Comparison of ENCODE assay signal across 8 cellular contexts in genomic region chr15:40081691-40082194, GRCh38. TPM values are rescaled to one million over a fixed set of nuclear protein-coding genes. Genes with fewer than 3 reads are reported as not detected.
DNase-seq lines count a peak whose midpoint lies in the region; ATAC-seq, FAIRE-seq and TF ChIP-seq lines count a peak whose summit lies in the region.

No MANE protein-coding gene starts in this region.

- no peak for TF ChIP-seq RAD21 in K562 (CRISPR knock-in tag; conservative IDR thresholded peaks at IDR 0.05 in 1 of 2, IDR thresholded peaks at IDR 0.05 in 1 of 2)

- H3K9me1 ChIP-seq in K562 (ENCODE audit: control insufficient read depth, insufficient read depth, low read length), result no peaks in the 10 kb centered on the region

- H3K36me3 ChIP-seq in K562 (ENCODE audit: control insufficient read depth, insufficient read depth, low read length) (no peaks in the 10 kb centered on the region), iPS-18a (ENCODE audit: control insufficient read depth, low read depth, low read length) (no peaks in the 10 kb centered on the region)

- H4K20me1 ChIP-seq in K562 (replicated peaks; ENCODE audit: control insufficient read depth, insufficient read depth, low read length), result no peaks in the 10 kb centered on the region

- peak in 2 of 3 experiments; percentile 8 to 20; a peak in 1 of 6 replicates for TF ChIP-seq CTCF in K562 (IDR thresholded peaks at IDR 0.05 in 2 of 3, conservative IDR thresholded peaks at IDR 0.05 in 1 of 3; ENCODE audit: insufficient read depth in 2 of 3, low read depth in 1 of 3, low read length in 3 of 3)

- intact Hi-C loops in K562 (cut with micrococcal nuclease), result loop anchor here (2.0 kb wide), 1 partner anchor 25 kb away; no protein-coding TSS in a partner anchor

- ATAC-seq in K562, result peak; percentile 86
- no peak for ATAC-seq in GM21367 (IDR thresholded peaks at IDR 0.05; ENCODE audit: unreplicated experiment)
- no peak for ATAC-seq in HG03025 (IDR thresholded peaks at IDR 0.05; ENCODE audit: low FRiP score, unreplicated experiment)

- 0 out of 2 replicates have a peak, but pooled peaks have one; percentile 30 for TF ChIP-seq POLR2A in K562 (conservative IDR thresholded peaks at IDR 0.05)

- POLR2A ChIA-PET in K562 (lab: Yijun Ruan, JAX), result interaction anchor here (0.6 to 1.2 kb wide), 8 partner anchors 12 to 30 kb away, joined by 3 to 4 read pairs (median 3); no protein-coding TSS in a partner anchor

- TF ChIP-seq EP300 in K562 (IDR thresholded peaks at IDR 0.05; ENCODE audit: low read length), result peak; percentile 46; the same call in 1 of the 2 replicates

- WGBS in K562 (ENCODE audit: insufficient coverage, low coverage, missing lambda C conversion rate), result 15% methylated on average over 12 of the region's 12 CpGs

- H3K27ac ChIP-seq in K562 (ENCODE audit: extremely low read depth, low read depth, low read length), result peak overlapping the region; percentile 27; the same call in 2 of the 3 replicates
- H3K27ac ChIP-seq in iPS-18a (ENCODE audit: low read length), result no peak overlapping the region

- H2AFZ ChIP-seq in K562 (ENCODE audit: low read depth, low read length), result peak overlapping the region; percentile 85

- no TSS peak for BruUV-seq in K562 (replicated peaks; lab: Mats Ljungman, UMichigan)

- peak; percentile 55 for DNase-seq in EL
- DNase-seq in NCI-H1048 (lab: John Stamatoyannopoulos, UW), result peak; percentile 80
- peak; percentile 46 to 70 (median 60) for DNase-seq in K562 (ENCODE audit: extremely low read depth in 1 of 4, low spot score in 3 of 4)
- peak; percentile 91 for DNase-seq in putamen (ENCODE audit: low spot score)
- no peak for DNase-seq in cerebellar nuclear complex (lab: John Stamatoyannopoulos, UW)

- in situ Hi-C loops in K562 (cut with MboI), result no loop called here

- CTCF ChIA-PET in K562 (lab: Yijun Ruan, JAX; ENCODE audit: low intra/inter-chr PET ratio), result no interaction called here

- H3K9ac ChIP-seq in K562 (ENCODE audit: insufficient read depth in 1 of 2, low read depth in 2 of 2, low read length in 2 of 2) (peak overlapping the region; percentile 23 to 62), iPS-18a (ENCODE audit: low read length) (peak overlapping the region; percentile 55)

- peak overlapping the region; percentile 68 for H3K4me2 ChIP-seq in K562 (ENCODE audit: insufficient read depth, low read length)

- H3K4me3 ChIP-seq in K562 (0 out of 2 replicates have a peak overlapping the region, but pooled peaks have one; percentile 8), iPS-18a (ENCODE audit: low read length) (peak overlapping the region; percentile 50)

- H3K9me3 ChIP-seq in K562 (replicated peaks; ENCODE audit: control insufficient read depth, insufficient read depth, low read depth, low read length) (no peaks in the 10 kb centered on the region), iPS-18a (ENCODE audit: control insufficient read depth, low read depth, low read length) (no peaks in the 10 kb centered on the region)

- no peaks in the 10 kb centered on the region for H3K79me2 ChIP-seq in K562 (ENCODE audit: control insufficient read depth, insufficient read depth, low read length)

- FAIRE-seq in K562 (lab: Jason Lieb, UNC), result peak; percentile 60

- peaks cover 26 to 34% of the 10 kb centered on the region in 2 experiments for H3K4me1 ChIP-seq in K562 (replicated peaks in 1 of 2; ENCODE audit: control insufficient read depth in 2 of 2, insufficient read depth in 2 of 2, low read length in 2 of 2)
- peaks cover 16% of the 10 kb centered on the region for H3K4me1 ChIP-seq in iPS-18a (ENCODE audit: control insufficient read depth, low read depth, low read length)

- H3K27me3 ChIP-seq in K562 (ENCODE audit: control insufficient read depth in 2 of 2, insufficient read depth in 2 of 2, low read length in 2 of 2) (no peaks in the 10 kb centered on the region), iPS-18a (ENCODE audit: control insufficient read depth, insufficient read depth, low read length) (peaks cover 39% of the 10 kb centered on the region)

TF ChIP-seq in K562, 482 proteins besides CTCF, POLR2A, EP300 and RAD21 (continues in another document):
- TF ChIP-seq ELF4 (CRISPR knock-in tag; IDR thresholded peaks at IDR 0.05) (peak; percentile 36; the same call in 1 of the 2 replicates), FOXJ2 (tag; IDR thresholded peaks at IDR 0.05) (peak; percentile 98), NR2C2 (CRISPR knock-in tag; IDR thresholded peaks at IDR 0.05) (no peak), NR2C2 (tag; IDR thresholded peaks at IDR 0.05) (peak; percentile 83), ARID4B (CRISPR knock-in tag; IDR thresholded peaks at IDR 0.05) (0 out of 2 replicates have a peak, but pooled peaks have one; percentile 26), SMAD4 (CRISPR knock-in tag; conservative IDR thresholded peaks at IDR 0.05) (peak; percentile 39; the same call in 1 of the 2 replicates), ARNT (IDR thresholded peaks at IDR 0.05) (no peak), JUND (IDR thresholded peaks at IDR 0.05; ENCODE audit: borderline replicate concordance, low read depth, low read length) (no peak), JUND (tag; IDR thresholded peaks at IDR 0.05; ENCODE audit: borderline replicate concordance, low read depth, low read length) (peak; percentile 32; the same call in 1 of the 3 replicates)

RNA-seq across cellular contexts. Expression of gene BMF, which starts 26.9 kb away (rescaled TPM):
- 0.58 and 3.5 TPM in 2 replicates for total RNA-seq in K562 (2011; cell fraction: chromatin; rRNA removed; ENCODE audit: low replicate concordance)
- 2.5 and 2.8 TPM in 2 replicates for total RNA-seq in K562 (2011; cell fraction: nucleolus; rRNA removed)
- 0.81 and 1.7 TPM in 2 replicates for total RNA-seq in K562 (2011; cell fraction: nucleoplasm; rRNA removed)
- total RNA-seq in K562 (2014; rRNA removed) (0.41 and 0.59 TPM in 2 replicates), K562 (2014; rRNA removed; fragmentation: Illumina TruSeq; extraction: Trizol) (0.25 and 0.32 TPM in 2 replicates), K562 (2015; rRNA removed; fragmentation: Illumina TruSeq; extraction: Trizol) (0.19 and 0.29 TPM in 2 replicates), K562 (2021) (0.56 and 0.91 TPM in 2 replicates)
- polyA plus RNA-seq in K562 (2011; rRNA removed) (0.35 and 0.59 TPM in 2 replicates), K562 (2014; fragmentation: Illumina TruSeq; extraction: Trizol) (0.52 and 0.87 TPM in 2 replicates), K562 (2014; fragmentation: Nextera tagmentation; extraction: Ambion mirVana) (not detected), K562 (2014; rRNA removed) (0.82 and 0.86 TPM in 2 replicates)
- 0.49 and 0.56 TPM in 2 replicates for polyA plus RNA-seq in K562 (2011; cell fraction: cytosol; rRNA removed)
- 0.76 and 0.92 TPM in 2 replicates for polyA plus RNA-seq in K562 (2011; cell fraction: nucleus; rRNA removed)
- polyA plus RNA-seq in K562 (2012), result 0.53 and 3.8 TPM in 2 replicates
- polyA minus RNA-seq in K562 (2011; rRNA and poly(A)+ RNA removed), result 0.54 and 1.1 TPM in 2 replicates
- polyA minus RNA-seq in K562 (2011; cell fraction: cytosol; rRNA and poly(A)+ RNA removed), result 1.2 TPM in 1 of 2 replicates, not detected in the other
- polyA minus RNA-seq in K562 (2011; cell fraction: nucleus; rRNA and poly(A)+ RNA removed), result 0.40 and 1.00 TPM in 2 replicates

RNA-seq across cellular contexts. Expression of gene SRP14, which starts 42.8 kb away (rescaled TPM):
- total RNA-seq in K562 (2011; cell fraction: chromatin; rRNA removed; ENCODE audit: low replicate concordance), result 30.2 and 39.1 TPM in 2 replicates
- total RNA-seq in K562 (2011; cell fraction: nucleolus; rRNA removed), result 32.4 and 37.0 TPM in 2 replicates
- total RNA-seq in K562 (2011; cell fraction: nucleoplasm; rRNA removed), result 49.5 and 55.9 TPM in 2 replicates
- total RNA-seq in K562 (2014; rRNA removed), result 409 and 442 TPM in 2 replicates
- total RNA-seq in K562 (2014; rRNA removed; fragmentation: Illumina TruSeq; extraction: Trizol), result 165 and 189 TPM in 2 replicates
- 167 and 189 TPM in 2 replicates for total RNA-seq in K562 (2015; rRNA removed; fragmentation: Illumina TruSeq; extraction: Trizol)
- 155 and 161 TPM in 2 replicates for total RNA-seq in K562 (2021)
- 353 and 402 TPM in 2 replicates for polyA plus RNA-seq in K562 (2011; rRNA removed)
- polyA plus RNA-seq in K562 (2011; cell fraction: cytosol; rRNA removed), result 142 and 212 TPM in 2 replicates
- 80.9 and 136 TPM in 2 replicates for polyA plus RNA-seq in K562 (2011; cell fraction: nucleus; rRNA removed)
- 199 and 317 TPM in 2 replicates for polyA plus RNA-seq in K562 (2012)
- 314 and 378 TPM in 2 replicates for polyA plus RNA-seq in K562 (2014; fragmentation: Illumina TruSeq; extraction: Trizol)
- polyA plus RNA-seq in K562 (2014; fragmentation: Nextera tagmentation; extraction: Ambion mirVana), result 1,000 to 10,000 TPM; 1,071 to 1,097 TPM
- polyA plus RNA-seq in K562 (2014; rRNA removed), result 657 and 689 TPM in 2 replicates
- polyA minus RNA-seq in K562 (2011; rRNA and poly(A)+ RNA removed), result 128 and 133 TPM in 2 replicates
- polyA minus RNA-seq in K562 (2011; cell fraction: cytosol; rRNA and poly(A)+ RNA removed), result 40.4 and 48.7 TPM in 2 replicates
- polyA minus RNA-seq in K562 (2011; cell fraction: nucleus; rRNA and poly(A)+ RNA removed), result 28.3 and 45.9 TPM in 2 replicates

Comparison
In these comparisons a context has a peak if more than half of its experiments do, and no peak if none do; other contexts are left out.
1. DNase-seq: peak in EL (single experiment), NCI-H1048 (single experiment), K562 (4 of 4) and putamen (single experiment); none in cerebellar nuclear complex (0 of 2).